23 cellular contexts compared by ENCODE assay signal in the genomic region with DNA sequence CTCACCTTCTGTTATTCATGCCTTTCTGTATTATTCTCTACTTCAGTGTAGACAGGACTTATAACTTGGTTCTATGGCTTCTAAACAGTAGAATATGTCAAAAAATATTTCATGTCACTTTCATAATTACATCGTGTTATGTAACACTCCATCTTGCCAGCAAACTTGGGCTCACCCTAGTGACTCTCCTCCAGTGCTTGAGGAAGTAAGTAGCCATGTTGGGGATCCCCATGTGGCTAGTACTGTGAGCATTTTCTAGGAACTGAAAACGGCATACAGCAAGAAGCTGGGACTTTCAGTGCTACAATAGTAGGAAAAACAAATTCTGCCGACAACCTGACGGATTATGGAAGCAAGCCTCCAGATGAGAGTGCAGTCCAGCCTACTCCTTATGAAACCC.
"Had no signal": no experiment of that assay in that cellular context is flagged by ENCODE, and none has a peak within 500 bp of the region (broad histone marks: within the 10 kb centered on the region; RNA-seq: fewer than 3 reads in every experiment).

No MANE protein-coding gene starts in this region.

- H3K4me3 ChIP-seq: ascending aorta, body of pancreas, MG63 had no signal

- DNase-seq: activated CD4-positive, alpha-beta memory T cell treated with anti-CD3 and anti-CD28 coated beads for 36 hours; activated CD4-positive, alpha-beta T cell treated with anti-CD3 and anti-CD28 coated beads, Interleukin-2, amount 10 ng/mL, durations not matched to agents 7 days and 5 days; activated CD4-positive, CD25-positive, alpha-beta regulatory T cell; activated CD8-positive, alpha-beta memory T cell treated with anti-CD3 and anti-CD28 coated beads for 24 hours; activated effector memory CD4-positive, alpha-beta T cell treated with anti-CD3 and anti-CD28 coated beads, Interleukin-2, amount 50 U/mL, for 16 hours; activated naive CD4-positive, alpha-beta T cell treated with Interleukin-2 at 50 U/mL for 16 hours; activated naive CD8-positive, alpha-beta T cell treated with anti-CD3 and anti-CD28 coated beads, Interleukin-2, amount 50 U/mL, for 24 hours; activated T-cell treated with anti-CD3 and anti-CD28 coated beads, Interleukin-2, amount 50 U/mL, for 4 hours; amniotic stem cell; body of pancreas; central memory CD4-positive, alpha-beta T cell; MG63; NCI-H1105; NCI-H1436; NCI-H1694 treated with DMSO at 0.1 percent for 48 hours; NCI-H2029 treated with DMSO at 0.1 percent for 48 hours; NCI-H345; NCI-H510A; Right ventricle myocardium superior; T-cell; T-helper 2 cell; T1000 had no signal
